In genomic region chr17:79339311-79339710, GRCh38 we compare ENCODE assay signal across 17 cellular contexts.
"Had no signal": no experiment of that assay in that cellular context is flagged by ENCODE, and none has a peak within 500 bp of the region (broad histone marks: within the 10 kb centered on the region; RNA-seq: fewer than 3 reads in every experiment).

No MANE protein-coding gene starts in this region.

- H3K36me3 Mint-ChIP-seq: natural killer cell had no signal

- H3K27ac ChIP-seq: gastrocnemius medialis, heart right ventricle, ovary, tibial artery, upper lobe of right lung, vagina had no signal

- H3K4me1 Mint-ChIP-seq: neural crest cell had no signal

- H3K4me3 Mint-ChIP-seq: natural killer cell, neural crest cell had no signal

- H3K4me1 ChIP-seq: gastrocnemius medialis, heart right ventricle, tibial artery, upper lobe of right lung had no signal

- ATAC-seq: gastrocnemius medialis; heart right ventricle; left lobe of liver; mucosa of descending colon; natural killer cell; right cardiac atrium; stimulated activated naive CD8-positive, alpha-beta T cell treated with anti-CD3 and anti-CD28 coated beads, Interleukin-15, Interleukin-2, amounts not matched to agents 100 U/mL and 50 U/mL, for 24 hours; upper lobe of right lung had no signal

- H3K9me3 ChIP-seq: gastrocnemius medialis, mucosa of descending colon, ovary, tibial artery, upper lobe of right lung, vagina had no signal

- H3K4me3 ChIP-seq: dorsolateral prefrontal cortex, gastrocnemius medialis, heart right ventricle, mucosa of descending colon, ovary, tibial artery, upper lobe of right lung, vagina had no signal

- H3K27ac Mint-ChIP-seq: natural killer cell had no signal

- H3K27me3 ChIP-seq: ovary, vagina had no signal

- H3K9me3 Mint-ChIP-seq: natural killer cell, neural crest cell had no signal

- H3K36me3 ChIP-seq: gastrocnemius medialis, heart right ventricle, ovary, tibial artery, upper lobe of right lung, vagina had no signal

- DNase-seq: cortex of kidney; dorsolateral prefrontal cortex; effector CD8-positive, alpha-beta T cell; gastrocnemius medialis; heart right ventricle; natural killer cell; ovary; right cardiac atrium; small intestine; stimulated activated CD4-positive, alpha-beta T cell treated with anti-CD3 and anti-CD28 coated beads, Interleukin-12 subunit alpha, Interleukin-12 subunit beta, amount 100 ng/mL, for 4 hours; stimulated activated naive CD8-positive, alpha-beta T cell treated with anti-CD3 and anti-CD28 coated beads, Interleukin-15, Interleukin-2, amounts not matched to agents 100 U/mL and 50 U/mL, for 24 hours; tibial artery; upper lobe of right lung had no signal
